25 cellular contexts compared by ENCODE assay signal in the genomic region with DNA sequence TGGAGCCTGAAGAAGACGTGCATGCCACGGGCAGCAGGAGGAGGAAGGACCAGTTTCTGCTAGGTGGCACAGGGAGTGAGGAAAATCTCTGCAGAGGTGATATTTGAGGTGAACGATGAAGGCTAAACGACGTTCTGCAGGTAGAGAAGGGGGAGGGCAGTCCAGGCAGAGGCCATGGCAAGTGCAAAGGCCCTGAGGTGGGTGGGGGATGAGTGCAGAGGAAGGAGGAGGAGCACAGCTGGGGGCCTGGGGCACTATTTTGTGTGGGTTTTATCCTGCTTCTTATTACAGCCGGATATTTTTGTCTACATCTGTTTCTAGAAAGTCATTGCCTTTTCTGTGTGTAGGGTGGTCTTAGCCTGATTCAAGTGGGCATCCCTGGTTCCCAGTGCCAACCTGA. TPM values are rescaled to one million over a fixed set of nuclear protein-coding genes. Genes with fewer than 3 reads are reported as not detected.
DNase-seq lines count a peak whose midpoint lies in the region; ATAC-seq, FAIRE-seq and TF ChIP-seq lines count a peak whose summit lies in the region.
"Had no signal": no experiment of that assay in that cellular context is flagged by ENCODE, and none has a peak within 500 bp of the region (broad histone marks: within the 10 kb centered on the region; RNA-seq: fewer than 3 reads in every experiment).

No MANE protein-coding gene starts in this region.

- WGBS in SK-N-SH (ENCODE audit: low lambda C conversion rate): 52% methylated on average over 5 of the region's 6 CpGs

- no peak overlapping the region for H3K4me3 Mint-ChIP-seq in activated T-cell treated with anti-CD3 and anti-CD28 coated beads, Interleukin-2, amount 50 U/mL, for 24 hours
- H3K4me3 Mint-ChIP-seq: B cell; CD4-positive, alpha-beta T cell; CD8-positive, alpha-beta T cell had no signal

- no peaks in the 10 kb centered on the region for H3K9me3 Mint-ChIP-seq in activated T-cell treated with anti-CD3 and anti-CD28 coated beads, Interleukin-2, amount 50 U/mL, for 24 hours
- H3K9me3 Mint-ChIP-seq: CD4-positive, alpha-beta T cell; CD8-positive, alpha-beta T cell had no signal

- TF ChIP-seq CTCF in kidney (IDR thresholded peaks at IDR 0.05; ENCODE audit: borderline replicate concordance, extremely low read depth, insufficient read depth) (no peak), SK-N-SH (IDR thresholded peaks at IDR 0.05) (no peak)

- intact Hi-C loops in Right ventricle myocardium inferior (cut with DNase I) (no loop called here), cardiac septum (cut with DNase I) (no loop called here), kidney (cut with DNase I) (no loop called here)

- H3K27me3 ChIP-seq in SK-N-SH (ENCODE audit: insufficient read depth): peaks cover 9% of the 10 kb centered on the region; the same call in 1 of the 2 replicates

- TF ChIP-seq EP300 in SK-N-SH (IDR thresholded peaks at IDR 0.05; ENCODE audit: borderline replicate concordance in 1 of 2, low read depth in 1 of 2, low read length in 1 of 2): no peak

- no peaks in the 10 kb centered on the region for H3K4me1 ChIP-seq in kidney (ENCODE audit: control insufficient read depth in 1 of 2, insufficient read depth in 1 of 2, low read depth in 1 of 2, low read length in 2 of 2)
- peaks cover 0 to 12% of the 10 kb centered on the region in 2 experiments; a peak in 1 of 4 replicates for H3K4me1 ChIP-seq in SK-N-SH (ENCODE audit: control insufficient read depth in 1 of 2, insufficient read depth in 2 of 2, low read depth in 1 of 2, low read length in 1 of 2)
- H3K4me1 ChIP-seq: A549 had no signal

- no peaks in the 10 kb centered on the region for H3K36me3 ChIP-seq in kidney (ENCODE audit: control insufficient read depth in 1 of 2, insufficient read depth in 2 of 2, low read length in 2 of 2)
- no peaks in the 10 kb centered on the region for H3K36me3 ChIP-seq in SK-N-SH (replicated peaks in 1 of 2; ENCODE audit: control insufficient read depth in 1 of 2, insufficient read depth in 2 of 2, low read length in 1 of 2)
- H3K36me3 ChIP-seq: BLaER1 treated with 17β-estradiol and CSF1 and Interleukin-3, amounts not matched to agents 10 nM and 100 nM had no signal

- H3K4me2 ChIP-seq in SK-N-SH: no peak overlapping the region
- H3K4me2 ChIP-seq: A549; BLaER1 treated with 17β-estradiol and CSF1 and Interleukin-3, amounts not matched to agents 10 nM and 100 nM had no signal

- peaks cover 18% of the 10 kb centered on the region for H3K27me3 Mint-ChIP-seq in activated T-cell treated with anti-CD3 and anti-CD28 coated beads, Interleukin-2, amount 50 U/mL, for 24 hours

- CTCF ChIA-PET in SK-N-SH (lab: Yijun Ruan, JAX): interaction anchor here (1.0 to 6.7 kb wide), 8 partner anchors 8 to 402 kb away, joined by 3 to 55 read pairs (median 5); no protein-coding TSS in a partner anchor

- no peak overlapping the region for H2AFZ ChIP-seq in SK-N-SH (ENCODE audit: low read depth)

- peak; percentile 57 for DNase-seq in Right ventricle myocardium inferior (ENCODE audit: missing footprints)
- DNase-seq in cardiac septum (ENCODE audit: low spot score): no peak
- peak; percentile 4 for DNase-seq in kidney
- DNase-seq in activated T-cell treated with anti-CD3 and anti-CD28 coated beads, Interleukin-2, amount 50 U/mL, for 24 hours: no peak
- DNase-seq in SK-N-SH: no peak
- DNase-seq: AML-193; CD4-positive, alpha-beta T cell; CD8-positive, alpha-beta T cell; COR-L47; DMS 273 treated with DMSO at 0.1 percent for 48 hours; DMS153; DMS53; DMS79; DND-41; EL; GDM1 had no signal

- H3K27ac ChIP-seq in kidney (ENCODE audit: low read depth in 2 of 2, low read length in 2 of 2) (no peak overlapping the region), SK-N-SH (ENCODE audit: low read depth in 2 of 2, low read length in 1 of 2) (no peak overlapping the region)
- H3K27ac ChIP-seq: 22Rv1; A549; BLaER1 treated with 17β-estradiol and CSF1 and Interleukin-3, amounts not matched to agents 10 nM and 100 nM; C4-2B had no signal

- no peak for ATAC-seq in Right ventricle myocardium inferior
- ATAC-seq: A549; CD8-positive, alpha-beta T cell; GM12878 had no signal

- H3K9me3 ChIP-seq in kidney (ENCODE audit: control insufficient read depth in 1 of 2, low read length in 2 of 2): no peaks in the 10 kb centered on the region
- H3K9me3 ChIP-seq in SK-N-SH: no peaks in the 10 kb centered on the region
- H3K9me3 ChIP-seq: A549; BLaER1 treated with 17β-estradiol and CSF1 and Interleukin-3, amounts not matched to agents 10 nM and 100 nM had no signal

- no peaks in the 10 kb centered on the region for H3K79me2 ChIP-seq in SK-N-SH (ENCODE audit: insufficient read depth)

- no peak for TF ChIP-seq RAD21 in SK-N-SH (IDR thresholded peaks at IDR 0.05; ENCODE audit: low read length)

- H3K4me3 ChIP-seq in kidney (ENCODE audit: low read length in 2 of 2) (no peak overlapping the region), SK-N-SH (ENCODE audit: low read depth in 2 of 2, low read length in 1 of 2) (no peak overlapping the region)
- H3K4me3 ChIP-seq: A549; BLaER1 treated with 17β-estradiol and CSF1 and Interleukin-3, amounts not matched to agents 10 nM and 100 nM; GM12878 had no signal

- H3K9ac ChIP-seq in kidney (ENCODE audit: low read length in 2 of 2) (no peak overlapping the region), SK-N-SH (no peak overlapping the region)
- H3K9ac ChIP-seq: BLaER1 treated with 17β-estradiol and CSF1 and Interleukin-3, amounts not matched to agents 10 nM and 100 nM had no signal

- H3K36me3 Mint-ChIP-seq in activated T-cell treated with anti-CD3 and anti-CD28 coated beads, Interleukin-2, amount 50 U/mL, for 24 hours (ENCODE audit: low read depth): no peaks in the 10 kb centered on the region
- H3K36me3 Mint-ChIP-seq: CD8-positive, alpha-beta T cell had no signal

- FAIRE-seq in kidney (lab: Jason Lieb, UNC): no peak
- FAIRE-seq: A549, GM12878, GM12892, GM18507 had no signal

- POLR2A ChIA-PET in SK-N-SH (lab: Yijun Ruan, JAX): no interaction called here

- H3K27ac Mint-ChIP-seq in activated T-cell treated with anti-CD3 and anti-CD28 coated beads, Interleukin-2, amount 50 U/mL, for 24 hours: no peak overlapping the region
- H3K27ac Mint-ChIP-seq: B cell; CD4-positive, alpha-beta T cell; CD8-positive, alpha-beta T cell had no signal

- no peaks in the 10 kb centered on the region for H3K9me2 ChIP-seq in SK-N-SH

- no peaks in the 10 kb centered on the region for H4K20me1 ChIP-seq in SK-N-SH (ENCODE audit: insufficient read depth)

- no peaks in the 10 kb centered on the region for H3F3A ChIP-seq in SK-N-SH (replicated peaks; ENCODE audit: insufficient read depth)

- no peaks in the 10 kb centered on the region for H3K4me1 Mint-ChIP-seq in activated T-cell treated with anti-CD3 and anti-CD28 coated beads, Interleukin-2, amount 50 U/mL, for 24 hours (ENCODE audit: low read depth)
- H3K4me1 Mint-ChIP-seq: B cell had no signal

TF ChIP-seq in SK-N-SH, 30 proteins besides CTCF, POLR2A, EP300 and RAD21:
- TF ChIP-seq, protein P1, sequence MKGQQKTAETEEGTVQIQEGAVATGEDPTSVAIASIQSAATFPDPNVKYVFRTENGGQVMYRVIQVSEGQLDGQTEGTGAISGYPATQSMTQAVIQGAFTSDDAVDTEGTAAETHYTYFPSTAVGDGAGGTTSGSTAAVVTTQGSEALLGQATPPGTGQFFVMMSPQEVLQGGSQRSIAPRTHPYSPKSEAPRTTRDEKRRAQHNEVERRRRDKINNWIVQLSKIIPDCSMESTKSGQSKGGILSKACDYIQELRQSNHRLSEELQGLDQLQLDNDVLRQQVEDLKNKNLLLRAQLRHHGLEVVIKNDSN (IDR thresholded peaks at IDR 0.05; ENCODE audit: borderline replicate concordance, low read depth): no peak

RNA-seq across cellular contexts. Expression of a gene that starts 57.6 kb away (rescaled TPM):
- total RNA-seq in Right ventricle myocardium inferior (0.08 TPM), cardiac septum (0.54 TPM), kidney (0.50 TPM)
- polyA plus RNA-seq in kidney (ENCODE audit: insufficient read depth, low read depth, low replicate concordance) (not detected), SK-N-SH (2012; rRNA removed) (0.03 and 0.13 TPM in 2 replicates)
- 0.08 and 0.22 TPM in 2 replicates for polyA plus RNA-seq in SK-N-SH (2012; cell fraction: cytosol; rRNA removed)
- 0.18 and 0.31 TPM in 2 replicates for polyA plus RNA-seq in SK-N-SH (2012; cell fraction: nucleus; rRNA removed)
- total RNA-seq: B cell, G401, GM12878 had no signal

Comparison
In these comparisons a context has a peak if more than half of its experiments do, and no peak if none do; other contexts are left out.
1. DNase-seq: peak in Right ventricle myocardium inferior (single experiment) and kidney (single experiment); none in cardiac septum (single experiment), activated T-cell treated with anti-CD3 and anti-CD28 coated beads, Interleukin-2, amount 50 U/mL, for 24 hours (single experiment) and SK-N-SH (single experiment).